15 cellular contexts compared by ENCODE assay signal in genomic region chr4:68748181-68748981, GRCh38.
A peak's percentile ranks its signal among the peaks of the same experiment; 100 is the strongest.
DNase-seq lines count a peak whose midpoint lies in the region; ATAC-seq, FAIRE-seq and TF ChIP-seq lines count a peak whose summit lies in the region.
"Had no signal": no experiment of that assay in that cellular context is flagged by ENCODE, and none has a peak within 500 bp of the region (broad histone marks: within the 10 kb centered on the region; RNA-seq: fewer than 3 reads in every experiment).

No MANE protein-coding gene starts in this region.

- no peaks in the 10 kb centered on the region for H4K20me1 ChIP-seq in HepG2 (ENCODE audit: insufficient read depth, low read length)

- no TSS peak for BruUV-seq in HepG2 (replicated peaks; lab: Mats Ljungman, UMichigan)

- intact Hi-C loops in right lobe of liver (cut with DNase I) = no loop called here
- intact Hi-C loops in HepG2 (cut with micrococcal nuclease; ENCODE audit: unreplicated experiment) = no loop called here

- no peaks in the 10 kb centered on the region for H3K79me2 ChIP-seq in HepG2 (ENCODE audit: insufficient read depth, low read length)

- no peak overlapping the region for H3K4me2 ChIP-seq in HepG2 (ENCODE audit: low read depth, low read length)

- peak overlapping the region in 1 of 3 donors; percentile 42 for H3K27ac ChIP-seq in right lobe of liver
- H3K27ac ChIP-seq in HepG2 (ENCODE audit: extremely low read length, insufficient read depth, low read length) = no peak overlapping the region
- no peak overlapping the region for H3K27ac ChIP-seq in substantia nigra (ENCODE audit: low read depth, low read length, poor library complexity, severe bottlenecking)
- H3K27ac ChIP-seq: left lung, tibial nerve had no signal

- no peaks in the 10 kb centered on the region for H3K9me3 ChIP-seq in right lobe of liver
- 0 out of 2 replicates have a peak, but pooled peaks cover 8% of the 10 kb centered on the region for H3K9me3 ChIP-seq in HepG2 (ENCODE audit: low read length)
- H3K9me3 ChIP-seq: tibial nerve had no signal

- no peak overlapping the region for H3K9ac ChIP-seq in HepG2 (ENCODE audit: insufficient read depth, low read depth, low read length)

- TF ChIP-seq EP300 in HepG2 (IDR thresholded peaks at IDR 0.05; ENCODE audit: low read depth in 2 of 2, low read length in 2 of 2) (no peak), HepG2 (CRISPR knock-in tag; IDR thresholded peaks at IDR 0.05; ENCODE audit: borderline replicate concordance) (no peak)

- FAIRE-seq in HepG2 (lab: Jason Lieb, UNC) = no peak
- FAIRE-seq: D721Med, frontal cortex had no signal

- no peak overlapping the region for H2AFZ ChIP-seq in HepG2 (ENCODE audit: low read length)

- in situ Hi-C loops in HepG2 (cut with HindIII; ENCODE audit: extremely low pct_ligation_motif_present, low pct_unique_long_range_greater_than_20kb) = no loop called here

- WGBS in right lobe of liver (ENCODE audit: insufficient coverage, low coverage, low lambda C conversion rate, missing lambda C conversion rate) = 38% methylated on average over 7 of the region's 8 CpGs
- WGBS in HepG2 (ENCODE audit: low lambda C conversion rate) = 60% methylated on average over 8 of the region's 8 CpGs

- peaks cover 0 to 26% (median 4%) of the 10 kb centered on the region in 4 donors for H3K4me1 ChIP-seq in right lobe of liver
- H3K4me1 ChIP-seq in HepG2 (ENCODE audit: insufficient read depth, low read length) = peaks cover 44% of the 10 kb centered on the region
- H3K4me1 ChIP-seq: left lung, tibial nerve had no signal

- no peaks in the 10 kb centered on the region for H3K27me3 ChIP-seq in right lobe of liver
- H3K27me3 ChIP-seq in HepG2 (ENCODE audit: control insufficient read depth in 1 of 2, insufficient read depth in 2 of 2, low read length in 2 of 2) = no peaks in the 10 kb centered on the region
- H3K27me3 ChIP-seq: left lung, tibial nerve had no signal

- DNase-seq in right lobe of liver (peak in 2 of 3 donors; percentile 41 to 62), HepG2 (ENCODE audit: low spot score) (no peak), RPMI7951 (ENCODE audit: low read depth) (peak; percentile 4), foreskin melanocyte (peak; percentile 75), DMS 273 (lab: John Stamatoyannopoulos, UW; ENCODE audit: unreplicated experiment) (no peak), substantia nigra (lab: John Stamatoyannopoulos, UW) (no peak)
- no peak for DNase-seq in activated CD4-positive, alpha-beta T cell treated with anti-CD3 and anti-CD28 coated beads for 4 hours
- DNase-seq: 8988T, left lung, NCI-H146, NCI-H526 treated with DMSO at 0.1 percent for 48 hours had no signal

- H3K36me3 ChIP-seq in right lobe of liver (no peaks in the 10 kb centered on the region), HepG2 (replicated peaks in 1 of 2; ENCODE audit: control insufficient read depth in 1 of 2, insufficient read depth in 2 of 2, low read length in 2 of 2) (no peaks in the 10 kb centered on the region)
- H3K36me3 ChIP-seq: left lung, tibial nerve had no signal

- CTCF ChIA-PET in HepG2 (lab: Yijun Ruan, JAX; ENCODE audit: low intra/inter-chr PET ratio, low total read pairs) = no interaction called here

- POLR2A ChIA-PET in HepG2 (lab: Yijun Ruan, JAX) = interaction anchor here (1.1 kb wide), 1 partner anchor 11 kb away, joined by 6 read pairs; no protein-coding TSS in a partner anchor

- H3K4me3 ChIP-seq in right lobe of liver (no peak overlapping the region), HepG2 (replicated peaks in 1 of 3; ENCODE audit: insufficient read depth in 1 of 3, low read depth in 2 of 3, low read length in 3 of 3) (no peak overlapping the region)
- H3K4me3 ChIP-seq: left lung, tibial nerve had no signal

- no peak for TF ChIP-seq CTCF in right lobe of liver (IDR thresholded peaks at IDR 0.05)
- TF ChIP-seq CTCF in HepG2 (CRISPR knock-in tag; IDR thresholded peaks at IDR 0.05) = no peak

- ATAC-seq in right lobe of liver = peak in 3 of 4 donors; percentile 54 to 67 (median 65)
- no peak for ATAC-seq in HepG2
- ATAC-seq in HG02970 (IDR thresholded peaks at IDR 0.05; ENCODE audit: low FRiP score, unreplicated experiment) = no peak
- ATAC-seq: left lung had no signal

- TF ChIP-seq POLR2A in right lobe of liver (IDR thresholded peaks at IDR 0.05) (no peak), HepG2 (IDR thresholded peaks at IDR 0.05; ENCODE audit: insufficient read depth in 1 of 2, low read depth in 2 of 2, low read length in 2 of 2) (no peak)

- no peak for TF ChIP-seq RAD21 in HepG2 (CRISPR knock-in tag; IDR thresholded peaks at IDR 0.05)

TF ChIP-seq in HepG2, 621 proteins besides CTCF, POLR2A, EP300 and RAD21:
- TF ChIP-seq GMEB1 (CRISPR knock-in tag; IDR thresholded peaks at IDR 0.05; ENCODE audit: borderline replicate concordance) = no peak
- no peak for TF ChIP-seq PRMT3 (CRISPR knock-in tag; IDR thresholded peaks at IDR 0.05; ENCODE audit: borderline replicate concordance, low read depth)
- no peak for TF ChIP-seq BHLHE40 (IDR thresholded peaks at IDR 0.05; ENCODE audit: low read length)
- no peak for TF ChIP-seq SMC3 (IDR thresholded peaks at IDR 0.05; ENCODE audit: low read length)
- TF ChIP-seq ZNF562 (CRISPR knock-in tag; IDR thresholded peaks at IDR 0.05; ENCODE audit: borderline replicate concordance) = no peak
- TF ChIP-seq RFXANK (CRISPR knock-in tag; IDR thresholded peaks at IDR 0.05) = no peak
- no peak for TF ChIP-seq ZNF703 (CRISPR knock-in tag; IDR thresholded peaks at IDR 0.05; ENCODE audit: borderline replicate concordance)
- no peak for TF ChIP-seq MYNN (CRISPR knock-in tag; IDR thresholded peaks at IDR 0.05; ENCODE audit: low read depth)
- no peak for TF ChIP-seq ZNF20 (CRISPR knock-in tag; IDR thresholded peaks at IDR 0.05)
- TF ChIP-seq GPN1 (CRISPR knock-in tag; IDR thresholded peaks at IDR 0.05; ENCODE audit: borderline replicate concordance) = no peak
- no peak for TF ChIP-seq ZFAT (CRISPR knock-in tag; conservative IDR thresholded peaks at IDR 0.05)
- TF ChIP-seq ZNF274 (CRISPR knock-in tag; IDR thresholded peaks at IDR 0.05) = no peak
- no peak for TF ChIP-seq ZNF558 (CRISPR knock-in tag; IDR thresholded peaks at IDR 0.05; ENCODE audit: borderline replicate concordance)

Comparison
In these comparisons a context has a peak if more than half of its experiments do, and no peak if none do; other contexts are left out.
1. ATAC-seq: peak in right lobe of liver (3 of 4); none in HepG2 (single experiment) and HG02970 (single experiment).
2. DNase-seq: peak in right lobe of liver (2 of 3), RPMI7951 (single experiment) and foreskin melanocyte (single experiment); none in HepG2 (single experiment), DMS 273 (single experiment), activated CD4-positive, alpha-beta T cell treated with anti-CD3 and anti-CD28 coated beads for 4 hours (0 of 2) and substantia nigra (0 of 49).